ENCODE assay signal across 28 cellular contexts in the genomic region with DNA sequence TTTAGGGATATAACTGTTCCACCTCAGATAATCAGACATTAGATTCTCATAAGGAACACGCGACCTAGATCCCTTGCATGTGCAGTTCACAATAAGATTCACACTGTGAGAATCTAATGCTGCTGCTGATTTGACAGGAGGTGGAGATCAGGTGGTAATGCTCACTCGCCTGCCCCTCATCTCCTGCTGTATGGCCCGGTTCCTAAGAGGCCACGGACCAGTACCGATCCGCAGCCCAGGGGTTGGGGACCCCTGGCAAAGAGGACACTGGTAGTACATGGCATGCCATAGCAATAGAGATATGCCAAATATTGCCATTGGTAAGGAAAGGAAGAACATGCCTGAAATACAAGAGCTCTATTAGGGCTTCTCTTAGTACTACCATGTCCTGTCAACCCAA.
"Had no signal": no experiment of that assay in that cellular context is flagged by ENCODE, and none has a peak within 500 bp of the region (broad histone marks: within the 10 kb centered on the region; RNA-seq: fewer than 3 reads in every experiment).

No MANE protein-coding gene starts in this region.

- H3K4me3 ChIP-seq: dorsolateral prefrontal cortex, esophagus muscularis mucosa, gastrocnemius medialis had no signal

- H3K4me1 Mint-ChIP-seq: activated T-helper 17 cell treated with anti-CD3 and anti-CD28 coated beads, Interleukin-2, amount 50 U/mL, for 72 hours; endodermal cell; WTC11 had no signal

- H3K27ac Mint-ChIP-seq: activated CD4-positive, alpha-beta T cell treated with anti-CD3 and anti-CD28 coated beads, Interleukin-2, amount 10 ng/mL, durations not matched to agents 7 days and 5 days; activated CD8-positive, alpha-beta T cell treated with anti-CD3 and anti-CD28 coated beads for 36 hours; activated naive CD8-positive, alpha-beta T cell; activated T-helper 17 cell treated with anti-CD3 and anti-CD28 coated beads, Interleukin-2, amount 50 U/mL, for 72 hours; dendritic cell treated with granulocyte-macrophage colony-stimulating factor and Interleukin-4, amounts not matched to agents 40 ng/mL and 50 ng/mL, for 4 days; endodermal cell; WTC11 had no signal

- H3K27ac ChIP-seq: brain microvascular endothelial cell, dorsolateral prefrontal cortex, esophagus muscularis mucosa, foreskin keratinocyte, gastrocnemius medialis, VCaP had no signal

- H3K4me3 Mint-ChIP-seq: activated CD4-positive, alpha-beta T cell treated with anti-CD3 and anti-CD28 coated beads, Interleukin-2, amount 10 ng/mL, durations not matched to agents 7 days and 5 days; activated CD8-positive, alpha-beta T cell treated with anti-CD3 and anti-CD28 coated beads for 36 hours; activated naive CD8-positive, alpha-beta T cell; activated T-cell treated with anti-CD3 and anti-CD28 coated beads, Interleukin-2, amount 50 U/mL, for 4 hours; activated T-helper 17 cell treated with anti-CD3 and anti-CD28 coated beads, Interleukin-2, amount 50 U/mL, for 72 hours; dendritic cell treated with granulocyte-macrophage colony-stimulating factor and Interleukin-4, amounts not matched to agents 40 ng/mL and 50 ng/mL, for 4 days; endodermal cell; WTC11 had no signal

- H3K4me1 ChIP-seq: gastrocnemius medialis had no signal

- ATAC-seq: activated CD8-positive, alpha-beta T cell treated with anti-CD3 and anti-CD28 coated beads for 36 hours; activated T-cell treated with anti-CD3 and anti-CD28 coated beads, Interleukin-2, amount 50 U/mL, for 4 hours; activated T-helper 17 cell treated with anti-CD3 and anti-CD28 coated beads, Interleukin-2, amount 50 U/mL, for 72 hours; foreskin keratinocyte; gastrocnemius medialis; WTC11 had no signal

- H3K9me3 ChIP-seq: gastrocnemius medialis had no signal

- DNase-seq: activated CD4-positive, alpha-beta T cell treated with anti-CD3 and anti-CD28 coated beads for 1 hour; activated CD4-positive, alpha-beta T cell treated with anti-CD3 and anti-CD28 coated beads for 4 hours; activated CD4-positive, alpha-beta T cell treated with anti-CD3 and anti-CD28 coated beads, Interleukin-2, amount 10 ng/mL, durations not matched to agents 7 days and 5 days; activated CD4-positive, alpha-beta T cell treated with anti-CD3 and anti-CD28 coated beads, Interleukin-2, amount 50 U/mL, for 4 hours; activated CD8-positive, alpha-beta memory T cell treated with anti-CD3 and anti-CD28 coated beads for 24 hours; activated CD8-positive, alpha-beta T cell treated with anti-CD3 and anti-CD28 coated beads for 36 hours; activated effector memory CD4-positive, alpha-beta T cell treated with Interleukin-2 at 50 U/mL for 16 hours; activated gamma-delta T cell treated with Interleukin-2 at 50 U/mL for 16 hours; activated naive CD4-positive, alpha-beta T cell treated with anti-CD3 and anti-CD28 coated beads, Interleukin-2, amount 50 U/mL, for 16 hours; activated naive CD4-positive, alpha-beta T cell treated with Interleukin-2 at 50 U/mL for 16 hours; activated T-cell treated with anti-CD3 and anti-CD28 coated beads, Interleukin-2, amount 50 U/mL, for 4 hours; amniotic stem cell; anterior cingulate cortex; brain microvascular endothelial cell; caudate nucleus; dorsolateral prefrontal cortex; effector memory CD4-positive, alpha-beta T cell; endodermal cell; erythroblast; foreskin keratinocyte; gastrocnemius medialis; T-helper 2 cell had no signal

- H3K27me3 ChIP-seq: brain microvascular endothelial cell, esophagus muscularis mucosa, gastrocnemius medialis had no signal

- H3K36me3 ChIP-seq: brain microvascular endothelial cell, esophagus muscularis mucosa, gastrocnemius medialis had no signal
